ENCODE assay signal across 1 cellular context in genomic region chr1:93753766-93754763, GRCh38.
TF ChIP-seq lines count a peak whose summit lies in the region.

No MANE protein-coding gene starts in this region.

TF ChIP-seq in HepG2, 621 proteins besides CTCF, POLR2A, EP300 and RAD21 (continued from another document):
- TF ChIP-seq ZNF773 (CRISPR knock-in tag; IDR thresholded peaks at IDR 0.05; ENCODE audit: borderline replicate concordance) (no peak), KDM1A (CRISPR knock-in tag; IDR thresholded peaks at IDR 0.05) (no peak), LCORL (IDR thresholded peaks at IDR 0.05) (no peak), LCORL (CRISPR knock-in tag; IDR thresholded peaks at IDR 0.05) (peak; percentile 62; the same call in 1 of the 2 replicates), TEAD3 (CRISPR knock-in tag; optimal IDR thresholded peaks at IDR 0.05; ENCODE audit: borderline replicate concordance) (peak; percentile 10), MAFF (IDR thresholded peaks at IDR 0.05; ENCODE audit: low read depth, low read length) (peak; percentile 72), SNAI1 (CRISPR knock-in tag; IDR thresholded peaks at IDR 0.05; ENCODE audit: borderline replicate concordance) (no peak), ARID5B (CRISPR knock-in tag; IDR thresholded peaks at IDR 0.05) (peak; percentile 73), CREB1 (IDR thresholded peaks at IDR 0.05) (peak; percentile 89), CREB1 (CRISPR knock-in tag; IDR thresholded peaks at IDR 0.05) (no peak), FOSL2 (CRISPR knock-in tag; IDR thresholded peaks at IDR 0.05) (peak; percentile 59), ATF4 (CRISPR knock-in tag; IDR thresholded peaks at IDR 0.05) (peak in 1 of 2 experiments; percentile 56; a peak in 1 of 4 replicates), ZNF337 (CRISPR knock-in tag; IDR thresholded peaks at IDR 0.05; ENCODE audit: borderline replicate concordance, low read depth) (no peak), CHD2 (IDR thresholded peaks at IDR 0.05; ENCODE audit: low read depth, low read length) (no peak), JDP2 (CRISPR knock-in tag; IDR thresholded peaks at IDR 0.05; ENCODE audit: borderline replicate concordance) (no peak), KAT8 (CRISPR knock-in tag; IDR thresholded peaks at IDR 0.05) (peak; percentile 31; the same call in 1 of the 2 replicates), ZMYM4 (CRISPR knock-in tag; IDR thresholded peaks at IDR 0.05) (0 out of 2 replicates have a peak, but pooled peaks have one; percentile 37), PAXIP1 (CRISPR knock-in tag; conservative IDR thresholded peaks at IDR 0.05) (0 out of 2 replicates have a peak, but pooled peaks have one; percentile 22), FOXP1 (IDR thresholded peaks at IDR 0.05) (no peak), FOXP1 (CRISPR knock-in tag; IDR thresholded peaks at IDR 0.05) (peak; percentile 6; the same call in 1 of the 2 replicates), PITX1 (CRISPR knock-in tag; IDR thresholded peaks at IDR 0.05) (0 out of 2 replicates have a peak, but pooled peaks have one; percentile 9), CEBPB (IDR thresholded peaks at IDR 0.05; ENCODE audit: borderline replicate concordance, low read depth, low read length) (no peak), FOXA1 (IDR thresholded peaks at IDR 0.05) (no peak), FOXA1 (CRISPR knock-in tag; IDR thresholded peaks at IDR 0.05) (peak; percentile 69), MYC (CRISPR knock-in tag; IDR thresholded peaks at IDR 0.05; ENCODE audit: borderline replicate concordance) (no peak), CCDC6 (CRISPR knock-in tag; IDR thresholded peaks at IDR 0.05) (no peak)
- TF ChIP-seq, protein P1, sequence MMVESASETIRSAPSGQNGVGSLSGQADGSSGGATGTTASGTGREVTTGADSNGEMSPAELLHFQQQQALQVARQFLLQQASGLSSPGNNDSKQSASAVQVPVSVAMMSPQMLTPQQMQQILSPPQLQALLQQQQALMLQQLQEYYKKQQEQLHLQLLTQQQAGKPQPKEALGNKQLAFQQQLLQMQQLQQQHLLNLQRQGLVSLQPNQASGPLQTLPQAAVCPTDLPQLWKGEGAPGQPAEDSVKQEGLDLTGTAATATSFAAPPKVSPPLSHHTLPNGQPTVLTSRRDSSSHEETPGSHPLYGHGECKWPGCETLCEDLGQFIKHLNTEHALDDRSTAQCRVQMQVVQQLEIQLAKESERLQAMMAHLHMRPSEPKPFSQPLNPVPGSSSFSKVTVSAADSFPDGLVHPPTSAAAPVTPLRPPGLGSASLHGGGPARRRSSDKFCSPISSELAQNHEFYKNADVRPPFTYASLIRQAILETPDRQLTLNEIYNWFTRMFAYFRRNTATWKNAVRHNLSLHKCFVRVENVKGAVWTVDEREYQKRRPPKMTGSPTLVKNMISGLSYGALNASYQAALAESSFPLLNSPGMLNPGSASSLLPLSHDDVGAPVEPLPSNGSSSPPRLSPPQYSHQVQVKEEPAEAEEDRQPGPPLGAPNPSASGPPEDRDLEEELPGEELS (CRISPR knock-in tag; IDR thresholded peaks at IDR 0.05), result peak; percentile 19; the same call in 1 of the 2 replicates
- TF ChIP-seq, protein P2, sequence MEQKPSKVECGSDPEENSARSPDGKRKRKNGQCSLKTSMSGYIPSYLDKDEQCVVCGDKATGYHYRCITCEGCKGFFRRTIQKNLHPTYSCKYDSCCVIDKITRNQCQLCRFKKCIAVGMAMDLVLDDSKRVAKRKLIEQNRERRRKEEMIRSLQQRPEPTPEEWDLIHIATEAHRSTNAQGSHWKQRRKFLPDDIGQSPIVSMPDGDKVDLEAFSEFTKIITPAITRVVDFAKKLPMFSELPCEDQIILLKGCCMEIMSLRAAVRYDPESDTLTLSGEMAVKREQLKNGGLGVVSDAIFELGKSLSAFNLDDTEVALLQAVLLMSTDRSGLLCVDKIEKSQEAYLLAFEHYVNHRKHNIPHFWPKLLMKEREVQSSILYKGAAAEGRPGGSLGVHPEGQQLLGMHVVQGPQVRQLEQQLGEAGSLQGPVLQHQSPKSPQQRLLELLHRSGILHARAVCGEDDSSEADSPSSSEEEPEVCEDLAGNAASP (CRISPR knock-in tag; IDR thresholded peaks at IDR 0.05; ENCODE audit: borderline replicate concordance), result 0 out of 2 replicates have a peak, but pooled peaks have one; percentile 12
- TF ChIP-seq, protein P3, sequence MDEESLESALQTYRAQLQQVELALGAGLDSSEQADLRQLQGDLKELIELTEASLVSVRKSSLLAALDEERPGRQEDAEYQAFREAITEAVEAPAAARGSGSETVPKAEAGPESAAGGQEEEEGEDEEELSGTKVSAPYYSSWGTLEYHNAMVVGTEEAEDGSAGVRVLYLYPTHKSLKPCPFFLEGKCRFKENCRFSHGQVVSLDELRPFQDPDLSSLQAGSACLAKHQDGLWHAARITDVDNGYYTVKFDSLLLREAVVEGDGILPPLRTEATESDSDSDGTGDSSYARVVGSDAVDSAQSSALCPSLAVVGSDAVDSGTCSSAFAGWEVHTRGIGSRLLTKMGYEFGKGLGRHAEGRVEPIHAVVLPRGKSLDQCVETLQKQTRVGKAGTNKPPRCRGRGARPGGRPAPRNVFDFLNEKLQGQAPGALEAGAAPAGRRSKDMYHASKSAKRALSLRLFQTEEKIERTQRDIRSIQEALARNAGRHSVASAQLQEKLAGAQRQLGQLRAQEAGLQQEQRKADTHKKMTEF (CRISPR knock-in tag; IDR thresholded peaks at IDR 0.05), result peak; percentile 46; the same call in 1 of the 2 replicates
